9 cellular contexts compared by ENCODE assay signal in genomic region chr4:154329268-154329858, GRCh38.
DNase-seq lines count a peak whose midpoint lies in the region; ATAC-seq and TF ChIP-seq lines count a peak whose summit lies in the region.
"Had no signal": no experiment of that assay in that cellular context is flagged by ENCODE, and none has a peak within 500 bp of the region (broad histone marks: within the 10 kb centered on the region; RNA-seq: fewer than 3 reads in every experiment).

No MANE protein-coding gene starts in this region.

- ATAC-seq in GM21786 (IDR thresholded peaks at IDR 0.05; ENCODE audit: unreplicated experiment) (no peak), GM21717 (IDR thresholded peaks at IDR 0.05; ENCODE audit: unreplicated experiment) (no peak)

- no peaks in the 10 kb centered on the region for H3K36me3 Mint-ChIP-seq in mesothelial cell of epicardium
- no peaks in the 10 kb centered on the region for H3K36me3 Mint-ChIP-seq in activated naive CD4-positive, alpha-beta T cell treated with anti-CD3 and anti-CD28 coated beads, Interleukin-2, amount 10 ng/mL, durations not matched to agents 7 days and 5 days

- H3K9ac ChIP-seq in BLaER1: no peak overlapping the region

- peaks cover 5% of the 10 kb centered on the region for H3K4me1 Mint-ChIP-seq in mesothelial cell of epicardium
- peaks cover 13% of the 10 kb centered on the region for H3K4me1 Mint-ChIP-seq in activated naive CD4-positive, alpha-beta T cell treated with anti-CD3 and anti-CD28 coated beads, Interleukin-2, amount 10 ng/mL, durations not matched to agents 7 days and 5 days

- H3K27ac ChIP-seq in BLaER1: no peak overlapping the region
- no peak overlapping the region for H3K27ac ChIP-seq in HL-60 (replicated peaks)

- H3K36me3 ChIP-seq in BLaER1: peaks cover 30% of the 10 kb centered on the region

- in situ Hi-C loops in astrocyte of the spinal cord (cut with HindIII; ENCODE audit: low sequenced_read_pairs): no loop called here

- TF ChIP-seq CTCF in HL-60 (IDR thresholded peaks at IDR 0.05; ENCODE audit: insufficient read depth, low read length) (peak; percentile 28), astrocyte of the spinal cord (IDR thresholded peaks at IDR 0.05; ENCODE audit: low read depth, low read length) (peak; percentile 30), mesothelial cell of epicardium (IDR thresholded peaks at IDR 0.05; ENCODE audit: unreplicated experiment) (peak; percentile 32)

- no peaks in the 10 kb centered on the region for H4K20me1 ChIP-seq in BLaER1

- no peak overlapping the region for H3K4me3 Mint-ChIP-seq in mesothelial cell of epicardium
- no peak overlapping the region for H3K4me3 Mint-ChIP-seq in activated naive CD4-positive, alpha-beta T cell treated with anti-CD3 and anti-CD28 coated beads, Interleukin-2, amount 10 ng/mL, durations not matched to agents 7 days and 5 days
- H3K4me3 Mint-ChIP-seq: activated B cell treated with CpG ODN at 0.5 μM for 24 hours had no signal

- peaks cover 34% of the 10 kb centered on the region for H3K4me1 ChIP-seq in BLaER1

- no peak overlapping the region for H3K27ac Mint-ChIP-seq in mesothelial cell of epicardium
- no peak overlapping the region for H3K27ac Mint-ChIP-seq in activated naive CD4-positive, alpha-beta T cell treated with anti-CD3 and anti-CD28 coated beads, Interleukin-2, amount 10 ng/mL, durations not matched to agents 7 days and 5 days
- H3K27ac Mint-ChIP-seq: activated B cell treated with CpG ODN at 0.5 μM for 24 hours had no signal

- DNase-seq in HL-60 (ENCODE audit: low read depth in 1 of 2, low spot score in 1 of 2) (peak in 1 of 2 experiments; percentile 3), astrocyte of the spinal cord (ENCODE audit: low read depth, low spot score) (peak; percentile 36), mesothelial cell of epicardium (ENCODE audit: low spot score in 2 of 2, unreplicated experiment in 2 of 2) (no peak), C1 segment of cervical spinal cord (lab: John Stamatoyannopoulos, UW) (no peak)
- no peak for DNase-seq in activated naive CD4-positive, alpha-beta T cell treated with anti-CD3 and anti-CD28 coated beads, Interleukin-2, amount 10 ng/mL, durations not matched to agents 7 days and 5 days
- DNase-seq: activated B cell treated with CpG ODN at 0.5 μM for 24 hours had no signal

- CTCF ChIA-PET in activated naive CD4-positive, alpha-beta T cell treated with anti-CD3 and anti-CD28 coated beads, Interleukin-2, amount 10 ng/mL, durations not matched to agents 7 days and 5 days (lab: Charles Lee): interaction anchor here (0.9 to 1.8 kb wide), 6 partner anchors 8 to 289 kb away, joined by 3 to 8 read pairs (median 5); no protein-coding TSS in a partner anchor

- H3K4me2 ChIP-seq in BLaER1: peak overlapping the region; percentile 24; the same call in 1 of the 2 replicates

- H3K27me3 ChIP-seq in BLaER1 (peaks cover 7% of the 10 kb centered on the region; the same call in 1 of the 2 replicates), HL-60 (ENCODE audit: insufficient read depth, poor library complexity, severe bottlenecking) (peaks cover 10% of the 10 kb centered on the region)

- peaks cover 10% of the 10 kb centered on the region; the same call in 1 of the 2 replicates for H3K9me3 ChIP-seq in BLaER1

- H3K4me3 ChIP-seq in BLaER1: no peak overlapping the region
- no peak overlapping the region for H3K4me3 ChIP-seq in HL-60 (replicated peaks; ENCODE audit: insufficient read depth, low read length)
- no peak overlapping the region for H3K4me3 ChIP-seq in astrocyte of the spinal cord (ENCODE audit: low read depth, low read length)

- H3K9me3 Mint-ChIP-seq in mesothelial cell of epicardium: peaks cover 4% of the 10 kb centered on the region
- no peaks in the 10 kb centered on the region for H3K9me3 Mint-ChIP-seq in activated naive CD4-positive, alpha-beta T cell treated with anti-CD3 and anti-CD28 coated beads, Interleukin-2, amount 10 ng/mL, durations not matched to agents 7 days and 5 days
- H3K9me3 Mint-ChIP-seq: activated B cell treated with CpG ODN at 0.5 μM for 24 hours had no signal

- peaks cover 31% of the 10 kb centered on the region for H3K27me3 Mint-ChIP-seq in mesothelial cell of epicardium (ENCODE audit: low read depth)
- H3K27me3 Mint-ChIP-seq in activated naive CD4-positive, alpha-beta T cell treated with anti-CD3 and anti-CD28 coated beads, Interleukin-2, amount 10 ng/mL, durations not matched to agents 7 days and 5 days: peaks cover 31% of the 10 kb centered on the region
